ENCODE assay signal across 18 cellular contexts in genomic region chr7:78279457-78279856, GRCh38.
DNase-seq lines count a peak whose midpoint lies in the region; ATAC-seq and TF ChIP-seq lines count a peak whose summit lies in the region.
"Had no signal": no experiment of that assay in that cellular context is flagged by ENCODE, and none has a peak within 500 bp of the region (broad histone marks: within the 10 kb centered on the region; RNA-seq: fewer than 3 reads in every experiment).

No MANE protein-coding gene starts in this region.

- H4K20me1 ChIP-seq in mammary epithelial cell (ENCODE audit: insufficient read depth, low read length) (no peaks in the 10 kb centered on the region), fibroblast of lung (ENCODE audit: control insufficient read depth, extremely low read depth, insufficient read depth, low read length) (no peaks in the 10 kb centered on the region), smooth muscle cell (ENCODE audit: low read depth) (no peaks in the 10 kb centered on the region)
- H4K20me1 ChIP-seq: BLaER1 treated with 17β-estradiol and CSF1 and Interleukin-3, amounts not matched to agents 10 nM and 100 nM had no signal

- H3F3A ChIP-seq in smooth muscle cell (ENCODE audit: low read depth), result no peaks in the 10 kb centered on the region

- no peaks in the 10 kb centered on the region for H3K79me2 ChIP-seq in mammary epithelial cell (ENCODE audit: insufficient read depth, low read length)
- H3K79me2 ChIP-seq in fibroblast of lung (ENCODE audit: control insufficient read depth, insufficient read depth, low read length), result no peaks in the 10 kb centered on the region
- no peaks in the 10 kb centered on the region for H3K79me2 ChIP-seq in smooth muscle cell (ENCODE audit: low read depth)

- H3K4me2 ChIP-seq in mammary epithelial cell (ENCODE audit: insufficient read depth, low read depth, low read length) (no peak overlapping the region), fibroblast of lung (ENCODE audit: extremely low read depth, insufficient read depth, low read length) (no peak overlapping the region), smooth muscle cell (peak overlapping the region; percentile 24)
- H3K4me2 ChIP-seq: KMS-11 had no signal

- H3K9ac ChIP-seq in mammary epithelial cell (ENCODE audit: insufficient read depth, low read length) (no peak overlapping the region), fibroblast of lung (ENCODE audit: insufficient read depth, low read length) (no peak overlapping the region), smooth muscle cell (ENCODE audit: low read depth) (no peak overlapping the region)
- H3K9ac ChIP-seq: BLaER1 treated with 17β-estradiol and CSF1 and Interleukin-3, amounts not matched to agents 10 nM and 100 nM; KMS-11 had no signal

- CTCF ChIA-PET in MCF 10A (lab: Yijun Ruan, JAX) (no interaction called here), mammary epithelial cell (lab: Charles Lee; ENCODE audit: low non-redundant PET) (no interaction called here)

- no TSS peak for BruUV-seq in MCF 10A (replicated peaks; lab: Mats Ljungman, UMichigan)
- no TSS peak for BruUV-seq in mammary epithelial cell (replicated peaks; lab: Mats Ljungman, UMichigan)

- H3K27ac Mint-ChIP-seq in MCF 10A (ENCODE audit: low read depth, unreplicated experiment), result no peak overlapping the region

- H3K36me3 ChIP-seq in mammary epithelial cell (ENCODE audit: insufficient read depth, low read length), result no peaks in the 10 kb centered on the region
- H3K36me3 ChIP-seq in fibroblast of lung (ENCODE audit: control insufficient read depth, insufficient read depth, low read length), result no peaks in the 10 kb centered on the region
- no peaks in the 10 kb centered on the region for H3K36me3 ChIP-seq in smooth muscle cell (ENCODE audit: low read depth)
- H3K36me3 ChIP-seq: BLaER1 treated with 17β-estradiol and CSF1 and Interleukin-3, amounts not matched to agents 10 nM and 100 nM had no signal

- POLR2A ChIA-PET in MCF 10A (lab: Yijun Ruan, JAX), result no interaction called here

- peaks cover 5% of the 10 kb centered on the region for H3K4me1 ChIP-seq in mammary epithelial cell (ENCODE audit: insufficient read depth, low read length)
- H3K4me1 ChIP-seq in fibroblast of lung (ENCODE audit: control insufficient read depth, extremely low read depth, insufficient read depth, low read length), result no peaks in the 10 kb centered on the region
- H3K4me1 ChIP-seq in smooth muscle cell (ENCODE audit: low read depth), result no peaks in the 10 kb centered on the region

- peak; percentile 0 for DNase-seq in MCF 10A (ENCODE audit: unreplicated experiment)
- no peak for DNase-seq in mammary epithelial cell
- no peak for DNase-seq in fibroblast of lung (ENCODE audit: low read depth in 2 of 2)
- no peak for DNase-seq in smooth muscle cell (lab: John Stamatoyannopoulos, UW; ENCODE audit: unreplicated experiment)
- no peak for DNase-seq in NK-92 (lab: John Stamatoyannopoulos, UW; ENCODE audit: unreplicated experiment)
- no peak for DNase-seq in RPMI8226
- DNase-seq: DND-41, GDM1, NCI-H1105, NCI-H187, NCI-H526 treated with DMSO at 0.1 percent for 48 hours had no signal

- H3K9me3 ChIP-seq in mammary epithelial cell (replicated peaks; ENCODE audit: insufficient read depth, low read length), result no peaks in the 10 kb centered on the region
- H3K9me3 ChIP-seq in fibroblast of lung (ENCODE audit: control insufficient read depth, insufficient read depth, low read depth, low read length), result no peaks in the 10 kb centered on the region
- H3K9me3 ChIP-seq in smooth muscle cell (replicated peaks; ENCODE audit: low read depth), result no peaks in the 10 kb centered on the region

- H3K4me3 Mint-ChIP-seq in MCF 10A (ENCODE audit: unreplicated experiment), result no peak overlapping the region

- H3K27ac ChIP-seq in mammary epithelial cell (ENCODE audit: insufficient read depth, low read depth, low read length) (no peak overlapping the region), fibroblast of lung (ENCODE audit: insufficient read depth, low read length) (no peak overlapping the region), smooth muscle cell (ENCODE audit: low read depth) (peak overlapping the region; percentile 54)
- H3K27ac ChIP-seq: BLaER1 treated with 17β-estradiol and CSF1 and Interleukin-3, amounts not matched to agents 10 nM and 100 nM; KMS-11; SK-N-MC had no signal

- no peaks in the 10 kb centered on the region for H3K9me3 Mint-ChIP-seq in MCF 10A (ENCODE audit: unreplicated experiment)

- intact Hi-C loops in MCF 10A (cut with micrococcal nuclease), result no loop called here
- intact Hi-C loops in mammary epithelial cell (cut with micrococcal nuclease), result no loop called here

- H3K27me3 ChIP-seq in mammary epithelial cell (ENCODE audit: insufficient read depth, low read length), result no peaks in the 10 kb centered on the region
- H3K27me3 ChIP-seq in fibroblast of lung (ENCODE audit: control insufficient read depth, insufficient read depth, low read length), result no peaks in the 10 kb centered on the region
- no peaks in the 10 kb centered on the region for H3K27me3 ChIP-seq in smooth muscle cell (ENCODE audit: low read depth)
- H3K27me3 ChIP-seq: BLaER1 treated with 17β-estradiol and CSF1 and Interleukin-3, amounts not matched to agents 10 nM and 100 nM had no signal

- H2AFZ ChIP-seq in mammary epithelial cell (ENCODE audit: low read depth, low read length), result no peak overlapping the region
- H2AFZ ChIP-seq in fibroblast of lung (ENCODE audit: low read length), result peak overlapping the region; percentile 9
- H2AFZ ChIP-seq in smooth muscle cell (ENCODE audit: low read depth), result no peak overlapping the region

- H3K36me3 Mint-ChIP-seq in MCF 10A (ENCODE audit: insufficient read depth, unreplicated experiment), result no peaks in the 10 kb centered on the region

- peaks cover 26% of the 10 kb centered on the region for H3K27me3 Mint-ChIP-seq in MCF 10A (ENCODE audit: insufficient read depth, unreplicated experiment)

- WGBS in mammary epithelial cell (ENCODE audit: low coverage, missing lambda C conversion rate), result 63% methylated on average over 1 of the region's 1 CpG
- 100% methylated on average over 1 of the region's 1 CpG for WGBS in smooth muscle cell (ENCODE audit: low lambda C conversion rate)

- H3K4me1 Mint-ChIP-seq in MCF 10A (ENCODE audit: insufficient read depth, unreplicated experiment), result no peaks in the 10 kb centered on the region

- ATAC-seq in SK-N-SH treated with all-trans-retinoic acid at 6 μM for 48 hours (peak; percentile 59), GM19395 (IDR thresholded peaks at IDR 0.05; ENCODE audit: unreplicated experiment) (no peak)
- ATAC-seq: GM12878, HepG2 had no signal

- in situ Hi-C loops in mammary epithelial cell (cut with MboI; ENCODE audit: low sequenced_read_pairs in 2 of 2), result no loop called here

- TF ChIP-seq CTCF in MCF 10A (IDR thresholded peaks at IDR 0.05; ENCODE audit: unreplicated experiment), result no peak
- no peak for TF ChIP-seq CTCF in mammary epithelial cell (conservative IDR thresholded peaks at IDR 0.05 in 1 of 2, IDR thresholded peaks at IDR 0.05 in 1 of 2; ENCODE audit: extremely low read depth in 1 of 2, insufficient read depth in 1 of 2, low read depth in 1 of 2, low read length in 2 of 2)
- TF ChIP-seq CTCF in fibroblast of lung (conservative IDR thresholded peaks at IDR 0.05 in 1 of 2, IDR thresholded peaks at IDR 0.05 in 1 of 2; ENCODE audit: low read depth in 1 of 2, low read length in 2 of 2), result no peak
- TF ChIP-seq CTCF in smooth muscle cell (IDR thresholded peaks at IDR 0.05; ENCODE audit: borderline replicate concordance, insufficient read depth, poor library complexity, severe bottlenecking), result no peak

- dilution Hi-C loops in mammary epithelial cell (cut with HindIII; ENCODE audit: low sequenced_read_pairs), result no loop called here

- no peak overlapping the region for H3K4me3 ChIP-seq in mammary epithelial cell (replicated peaks in 1 of 3; ENCODE audit: insufficient read depth in 1 of 3, low read depth in 2 of 3, low read length in 3 of 3)
- H3K4me3 ChIP-seq in fibroblast of lung (replicated peaks in 1 of 4; ENCODE audit: control extremely low read depth in 1 of 4, insufficient read depth in 1 of 4, low read depth in 3 of 4, low read length in 4 of 4), result no peak overlapping the region
- no peak overlapping the region for H3K4me3 ChIP-seq in smooth muscle cell
- H3K4me3 ChIP-seq: BLaER1 treated with 17β-estradiol and CSF1 and Interleukin-3, amounts not matched to agents 10 nM and 100 nM; GM12878; SK-N-MC had no signal

TF ChIP-seq in SK-N-SH treated with all-trans-retinoic acid at 6 μM for 48 hours, 23 proteins besides CTCF, POLR2A, EP300 and RAD21 (continues in another document):
- TF ChIP-seq ZFP30 (CRISPR knock-in tag; IDR thresholded peaks at IDR 0.05) (no peak), ZFP3 (CRISPR knock-in tag; IDR thresholded peaks at IDR 0.05) (no peak), ARNTL (CRISPR knock-in tag; IDR thresholded peaks at IDR 0.05; ENCODE audit: borderline replicate concordance, low read depth) (no peak), ZNF565 (CRISPR knock-in tag; conservative IDR thresholded peaks at IDR 0.05; ENCODE audit: low read depth) (no peak), SNAI2 (CRISPR knock-in tag; IDR thresholded peaks at IDR 0.05) (no peak), BACH2 (CRISPR knock-in tag; IDR thresholded peaks at IDR 0.05; ENCODE audit: borderline replicate concordance) (no peak), ISL1 (CRISPR knock-in tag; IDR thresholded peaks at IDR 0.05) (no peak), POU6F1 (CRISPR knock-in tag; IDR thresholded peaks at IDR 0.05; ENCODE audit: borderline replicate concordance, low read depth) (no peak), PPARA (CRISPR knock-in tag; IDR thresholded peaks at IDR 0.05; ENCODE audit: borderline replicate concordance) (no peak), ZC3H10 (CRISPR knock-in tag; IDR thresholded peaks at IDR 0.05) (no peak), ESRRG (CRISPR knock-in tag; IDR thresholded peaks at IDR 0.05) (no peak)
